ENCODE assay signal across 10 cellular contexts in the genomic region with DNA sequence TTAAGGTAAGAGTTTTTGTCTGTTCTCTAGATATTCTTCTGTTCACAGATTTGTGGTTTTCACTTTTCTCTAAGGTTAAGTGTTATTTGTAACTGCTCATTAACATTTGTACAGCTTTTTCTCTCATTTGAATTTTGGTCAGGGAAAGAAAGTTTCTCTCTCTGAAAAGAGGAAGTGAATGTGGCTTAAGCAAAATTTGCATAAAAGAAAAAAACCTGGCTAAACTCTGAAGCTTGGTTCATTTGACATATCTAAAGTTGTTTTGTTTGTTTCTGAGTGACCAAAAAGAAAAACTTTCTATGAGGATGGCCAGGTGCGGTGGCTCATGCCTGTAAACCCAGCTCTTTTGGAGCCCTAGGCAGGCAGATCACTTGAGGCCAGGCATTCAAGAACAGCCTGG. TPM values are rescaled to one million over a fixed set of nuclear protein-coding genes. Genes with fewer than 3 reads are reported as not detected.
DNase-seq lines count a peak whose midpoint lies in the region; ATAC-seq, FAIRE-seq and TF ChIP-seq lines count a peak whose summit lies in the region.
"Had no signal": no experiment of that assay in that cellular context is flagged by ENCODE, and none has a peak within 500 bp of the region (broad histone marks: within the 10 kb centered on the region; RNA-seq: fewer than 3 reads in every experiment).

No MANE protein-coding gene starts in this region.

- no peaks in the 10 kb centered on the region for H3K27me3 ChIP-seq in pancreas
- H3K27me3 ChIP-seq: SJSA1 had no signal

- no peaks in the 10 kb centered on the region for H3K36me3 ChIP-seq in pancreas
- H3K36me3 ChIP-seq: SJSA1 had no signal

- H3K4me3 ChIP-seq in GM12864 (ENCODE audit: low read depth, low read length): no peak overlapping the region
- H3K4me3 ChIP-seq in pancreas: no peak overlapping the region
- H3K4me3 ChIP-seq: SJSA1 had no signal

- DNase-seq in GM12864 (ENCODE audit: low read depth) (peak; percentile 68), NOMO-1 treated with DMSO at 0.1 percent for 48 hours (lab: John Stamatoyannopoulos, UW; ENCODE audit: unreplicated experiment) (peak; percentile 49), pancreas (no peak), HCEC 1CT (no peak), Right ventricle myocardium superior (no peak), HuH-7.5 (ENCODE audit: low spot score) (no peak)
- DNase-seq: naive thymus-derived CD4-positive, alpha-beta T cell had no signal

- FAIRE-seq in pancreas (lab: Jason Lieb, UNC): no peak

- ATAC-seq in GM19351 (IDR thresholded peaks at IDR 0.05; ENCODE audit: unreplicated experiment) (peak; percentile 91), HG02973 (IDR thresholded peaks at IDR 0.05; ENCODE audit: unreplicated experiment) (peak; percentile 90), pancreas (no peak), Right ventricle myocardium superior (ENCODE audit: poor library complexity) (no peak)
- ATAC-seq: naive thymus-derived CD4-positive, alpha-beta T cell had no signal

- H3K9me3 ChIP-seq in pancreas: no peaks in the 10 kb centered on the region
- H3K9me3 ChIP-seq: SJSA1 had no signal

- intact Hi-C loops in pancreas (cut with DNase I) (no loop called here), Right ventricle myocardium superior (cut with DNase I) (no loop called here)

- H3K4me1 ChIP-seq in pancreas: no peaks in the 10 kb centered on the region

- no peak overlapping the region for H3K27ac ChIP-seq in pancreas
- H3K27ac ChIP-seq: SJSA1 had no signal

- no peak for TF ChIP-seq CTCF in GM12864 (IDR thresholded peaks at IDR 0.05; ENCODE audit: low read depth, low read length, missing control alignments)
- no peak for TF ChIP-seq CTCF in pancreas (IDR thresholded peaks at IDR 0.05)

- WGBS in pancreas, 2 donors: 91 to 97% methylated on average over 1 of the region's 1 CpG

RNA-seq across cellular contexts. Expression of a gene that starts 22.0 kb away (rescaled TPM):
- 1 to 10 TPM in 1 of 6 donors, under 1 TPM in 5; 0.15 to 1.0 (median 0.44) TPM for total RNA-seq in pancreas
- 1 to 10 TPM in 1 of 2 donors, under 1 TPM in 1; 0.72 to 2.0 TPM for polyA plus RNA-seq in pancreas
- total RNA-seq in Right ventricle myocardium superior: 0.46 TPM
- polyA plus RNA-seq: naive thymus-derived CD4-positive, alpha-beta T cell had no signal

RNA-seq across cellular contexts. Expression of a gene that starts 58.5 kb away (rescaled TPM):
- 10 to 100 TPM; 15.3 to 27.6 (median 20.3) TPM for total RNA-seq in pancreas
- 10 to 100 TPM; 15.2 to 18.9 TPM for polyA plus RNA-seq in pancreas
- total RNA-seq in Right ventricle myocardium superior: 108 TPM

Comparison
In these comparisons a context has a peak if more than half of its experiments do, and no peak if none do; other contexts are left out.
1. DNase-seq: peak in GM12864 (single experiment) and NOMO-1 treated with DMSO at 0.1 percent for 48 hours (single experiment); none in pancreas (0 of 6), HCEC 1CT (single experiment), Right ventricle myocardium superior (single experiment) and HuH-7.5 (single experiment).
2. ATAC-seq: peak in GM19351 (single experiment) and HG02973 (single experiment); none in pancreas (0 of 4) and Right ventricle myocardium superior (single experiment).